Comparison of ENCODE assay signal across 8 cellular contexts in the genomic region with DNA sequence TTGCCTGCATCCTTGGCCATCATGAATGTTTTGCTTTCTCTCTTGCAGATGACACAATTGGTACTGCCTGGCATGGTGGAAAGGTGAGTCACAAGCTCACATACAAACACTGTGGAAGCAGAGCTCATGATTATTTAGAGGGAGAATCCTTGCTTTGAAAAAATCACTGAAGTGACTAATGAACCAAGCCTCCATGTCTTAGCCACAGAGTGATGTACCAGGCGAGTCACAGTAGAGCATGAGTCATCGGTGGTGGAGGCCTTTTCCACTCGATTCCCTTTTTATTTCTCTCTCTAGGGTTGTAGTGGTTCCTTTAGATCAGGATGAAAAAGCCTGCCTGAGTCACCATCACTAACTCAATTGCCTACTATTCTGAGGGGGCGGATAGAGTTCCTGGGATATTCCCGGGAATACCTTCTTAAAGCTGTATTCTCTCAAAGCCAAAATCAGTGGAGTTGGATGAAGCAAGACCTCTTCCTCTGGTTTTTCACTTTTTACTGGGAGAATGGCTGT.
DNase-seq lines count a peak whose midpoint lies in the region; ATAC-seq lines count a peak whose summit lies in the region.

No MANE protein-coding gene starts in this region.

- no peak for ATAC-seq in HG02642 (IDR thresholded peaks at IDR 0.05; ENCODE audit: poor library complexity, unreplicated experiment)

- peak; percentile 97 for DNase-seq in GM04504 (ENCODE audit: low read depth)
- DNase-seq in NCI-H2196 (lab: John Stamatoyannopoulos, UW; ENCODE audit: unreplicated experiment), result peak; percentile 16
- peak; percentile 96 for DNase-seq in islet precursor cell
- DNase-seq in stimulated activated CD8-positive, alpha-beta memory T cell treated with anti-CD3 and anti-CD28 coated beads, Interleukin-15, amount 100 ng/mL, for 24 hours (ENCODE audit: low read depth), result peak; percentile 6
- no peak for DNase-seq in DMS79 (lab: John Stamatoyannopoulos, UW)
- no peak for DNase-seq in effector CD8-positive, alpha-beta T cell (lab: John Stamatoyannopoulos, UW)

- peak overlapping the region; percentile 16 for H3K4me3 Mint-ChIP-seq in activated naive CD4-positive, alpha-beta T cell treated with anti-CD3 and anti-CD28 coated beads, Interleukin-2, amount 50 U/mL, for 24 hours

- H3K27ac Mint-ChIP-seq in activated naive CD4-positive, alpha-beta T cell treated with anti-CD3 and anti-CD28 coated beads, Interleukin-2, amount 50 U/mL, for 24 hours, result peak overlapping the region; percentile 94

- H3K4me1 Mint-ChIP-seq in activated naive CD4-positive, alpha-beta T cell treated with anti-CD3 and anti-CD28 coated beads, Interleukin-2, amount 50 U/mL, for 24 hours, result peaks cover 15% of the 10 kb centered on the region

- H3K36me3 Mint-ChIP-seq in activated naive CD4-positive, alpha-beta T cell treated with anti-CD3 and anti-CD28 coated beads, Interleukin-2, amount 50 U/mL, for 24 hours, result peaks cover 3% of the 10 kb centered on the region

- H3K27me3 Mint-ChIP-seq in activated naive CD4-positive, alpha-beta T cell treated with anti-CD3 and anti-CD28 coated beads, Interleukin-2, amount 50 U/mL, for 24 hours, result no peaks in the 10 kb centered on the region

- H3K9me3 Mint-ChIP-seq in activated naive CD4-positive, alpha-beta T cell treated with anti-CD3 and anti-CD28 coated beads, Interleukin-2, amount 50 U/mL, for 24 hours, result no peaks in the 10 kb centered on the region

Comparison
In these comparisons a context has a peak if more than half of its experiments do, and no peak if none do; other contexts are left out.
1. DNase-seq: peak in GM04504 (single experiment), NCI-H2196 (single experiment), islet precursor cell (single experiment) and stimulated activated CD8-positive, alpha-beta memory T cell treated with anti-CD3 and anti-CD28 coated beads, Interleukin-15, amount 100 ng/mL, for 24 hours (single experiment); none in DMS79 (single experiment) and effector CD8-positive, alpha-beta T cell (single experiment).